ENCODE assay signal across 13 cellular contexts in the genomic region with DNA sequence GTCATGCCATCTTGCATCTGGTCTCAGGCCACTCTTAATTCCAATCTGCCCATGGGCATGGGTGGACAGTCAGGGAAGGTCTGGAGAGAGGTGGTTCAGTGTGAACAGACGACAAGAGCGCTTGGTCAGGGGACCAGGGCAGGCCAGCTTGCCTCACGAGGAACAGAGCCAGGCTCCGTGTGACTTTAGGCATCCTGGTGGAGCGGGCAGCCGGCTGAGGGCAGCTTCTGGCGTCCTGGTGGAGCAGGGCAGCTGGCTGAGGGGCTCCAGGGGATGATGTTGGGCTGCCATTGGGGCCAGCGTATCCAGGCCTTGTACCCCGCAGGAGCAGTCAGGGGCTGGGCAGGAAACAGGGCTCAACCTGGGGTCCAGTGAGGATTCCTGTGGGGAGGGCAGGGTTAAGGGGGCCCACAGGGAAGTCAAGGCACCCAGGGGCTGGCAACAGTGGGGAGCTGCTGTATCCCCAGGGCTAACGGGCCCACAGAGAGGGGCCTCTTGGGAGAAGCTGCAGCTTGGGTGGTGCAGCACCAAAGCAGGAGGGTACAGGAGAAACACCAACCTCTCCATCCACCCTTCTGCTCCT.
DNase-seq lines count a peak whose midpoint lies in the region; ATAC-seq and TF ChIP-seq lines count a peak whose summit lies in the region.
"Had no signal": no experiment of that assay in that cellular context is flagged by ENCODE, and none has a peak within 500 bp of the region (broad histone marks: within the 10 kb centered on the region; RNA-seq: fewer than 3 reads in every experiment).

No MANE protein-coding gene starts in this region.

- POLR2A ChIA-PET in GM10248 (lab: Yijun Ruan, JAX): no interaction called here

- H3K36me3 Mint-ChIP-seq in type B pancreatic cell: no peaks in the 10 kb centered on the region
- H3K36me3 Mint-ChIP-seq: CD4-positive, alpha-beta memory T cell had no signal

- peaks cover 0 to 2% of the 10 kb centered on the region in 2 donors for H3K9me3 ChIP-seq in lung (ENCODE audit: control insufficient read depth in 2 of 2, insufficient read depth in 1 of 2, low read length in 1 of 2)
- H3K9me3 ChIP-seq: BE2C had no signal

- DNase-seq in GM10248 (ENCODE audit: extremely low spot score) (peak; percentile 8), lung (ENCODE audit: low spot score) (peak; percentile 16), type B pancreatic cell (ENCODE audit: extremely low spot score, unreplicated experiment) (peak; percentile 45), Right ventricle myocardium inferior (ENCODE audit: missing footprints) (no peak), NCI-H446 (lab: John Stamatoyannopoulos, UW) (no peak)
- peak; percentile 17 for DNase-seq in activated CD8-positive, alpha-beta memory T cell treated with anti-CD3 and anti-CD28 coated beads, Interleukin-2, amount 50 U/mL, for 48 hours
- no peak for DNase-seq in activated naive CD4-positive, alpha-beta T cell treated with anti-CD3 and anti-CD28 coated beads, Interleukin-2, amount 50 U/mL, for 16 hours
- DNase-seq: BE2C; CD4-positive, alpha-beta memory T cell; DMS79; GM23248 had no signal

- ATAC-seq in lung (ENCODE audit: insufficient read depth, low FRiP score): no peak
- ATAC-seq in Right ventricle myocardium inferior: no peak
- ATAC-seq: HCT116 had no signal

- no peaks in the 10 kb centered on the region for H3K9me3 Mint-ChIP-seq in type B pancreatic cell
- H3K9me3 Mint-ChIP-seq: CD4-positive, alpha-beta memory T cell had no signal

- WGBS in lung, 2 donors: 97% methylated on average over 10 of the region's 10 CpGs

- H3K4me3 Mint-ChIP-seq in type B pancreatic cell: no peak overlapping the region
- H3K4me3 Mint-ChIP-seq: CD4-positive, alpha-beta memory T cell had no signal

- CTCF ChIA-PET in GM10248 (lab: Yijun Ruan, JAX): no interaction called here

- TF ChIP-seq CTCF in GM10248 (IDR thresholded peaks at IDR 0.05; ENCODE audit: control extremely low read depth, extremely low read depth, low read depth, missing control alignments) (no peak), lung (IDR thresholded peaks at IDR 0.05; ENCODE audit: control extremely low read depth, extremely low read depth) (no peak), type B pancreatic cell (conservative IDR thresholded peaks at IDR 0.05) (no peak)

- H3K27ac Mint-ChIP-seq in type B pancreatic cell: no peak overlapping the region
- H3K27ac Mint-ChIP-seq: CD4-positive, alpha-beta memory T cell had no signal

- peaks cover 16% of the 10 kb centered on the region for H3K4me1 Mint-ChIP-seq in type B pancreatic cell (ENCODE audit: unreplicated experiment)
- H3K4me1 Mint-ChIP-seq: CD4-positive, alpha-beta memory T cell had no signal

- no peak overlapping the region for H3K4me3 ChIP-seq in lung
- H3K4me3 ChIP-seq: GM23248 had no signal

- H3K36me3 ChIP-seq in lung (ENCODE audit: control insufficient read depth in 2 of 2, insufficient read depth in 2 of 2, low read length in 2 of 2): no peaks in the 10 kb centered on the region
- H3K36me3 ChIP-seq: BE2C had no signal

- intact Hi-C loops in Right ventricle myocardium inferior (cut with DNase I): no loop called here

- no peaks in the 10 kb centered on the region for H3K27me3 Mint-ChIP-seq in type B pancreatic cell

- H3K4me1 ChIP-seq in lung (ENCODE audit: control insufficient read depth in 2 of 2, insufficient read depth in 2 of 2, low read length in 2 of 2): peaks cover 0 to 7% of the 10 kb centered on the region in 2 donors
- H3K4me1 ChIP-seq: BE2C had no signal

- H3K27me3 ChIP-seq in lung (ENCODE audit: control insufficient read depth, insufficient read depth): no peaks in the 10 kb centered on the region
- H3K27me3 ChIP-seq: BE2C had no signal

- no peak overlapping the region for H3K27ac ChIP-seq in lung (ENCODE audit: low read depth in 1 of 2, low read length in 1 of 2)
- H3K27ac ChIP-seq: C4-2B, GM23248 had no signal

Comparison
In these comparisons a context has a peak if more than half of its experiments do, and no peak if none do; other contexts are left out.
1. DNase-seq: peak in GM10248 (single experiment), activated CD8-positive, alpha-beta memory T cell treated with anti-CD3 and anti-CD28 coated beads, Interleukin-2, amount 50 U/mL, for 48 hours (single experiment), lung (single experiment) and type B pancreatic cell (single experiment); none in Right ventricle myocardium inferior (single experiment), NCI-H446 (0 of 2) and activated naive CD4-positive, alpha-beta T cell treated with anti-CD3 and anti-CD28 coated beads, Interleukin-2, amount 50 U/mL, for 16 hours (single experiment).